ENCODE assay signal across 1 cellular context in the genomic region with DNA sequence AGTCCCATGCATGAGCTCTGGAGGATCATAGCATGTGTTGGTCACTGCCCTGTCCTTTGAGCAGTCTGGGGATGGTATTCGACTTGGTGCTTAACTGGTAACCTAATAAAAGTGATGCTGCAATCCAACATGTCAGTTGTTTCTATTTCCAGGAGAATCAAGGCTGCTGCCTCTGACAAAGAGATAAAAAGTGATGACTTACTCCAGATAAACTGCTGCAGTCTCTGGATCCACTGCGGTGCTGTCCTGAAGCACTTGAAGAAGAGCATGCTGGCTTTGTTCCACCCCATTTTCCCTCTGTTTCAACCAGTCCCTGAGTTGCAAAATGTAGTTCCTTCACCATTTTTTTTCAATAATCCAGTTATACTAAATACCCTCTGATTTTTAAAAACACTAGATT.
TF ChIP-seq lines count a peak whose summit lies in the region.

No MANE protein-coding gene starts in this region.

TF ChIP-seq in H1, 55 proteins besides CTCF, POLR2A, EP300 and RAD21:
- TF ChIP-seq JUND (IDR thresholded peaks at IDR 0.05; ENCODE audit: low read length) (no peak), RFX5 (IDR thresholded peaks at IDR 0.05; ENCODE audit: borderline replicate concordance, low read depth, low read length) (no peak), HDAC2 (IDR thresholded peaks at IDR 0.05; ENCODE audit: borderline replicate concordance in 1 of 2, low read depth in 2 of 2, low read length in 2 of 2) (no peak), KDM5A (IDR thresholded peaks at IDR 0.05; ENCODE audit: low read length) (no peak), GABPA (IDR thresholded peaks at IDR 0.05; ENCODE audit: borderline replicate concordance, insufficient read depth, low read length) (no peak), TBP (IDR thresholded peaks at IDR 0.05; ENCODE audit: low read depth, low read length) (no peak), BRCA1 (IDR thresholded peaks at IDR 0.05; ENCODE audit: low read depth, low read length) (no peak), SP2 (IDR thresholded peaks at IDR 0.05; ENCODE audit: low read length) (no peak), SIX5 (IDR thresholded peaks at IDR 0.05; ENCODE audit: low read depth, low read length) (no peak), NRF1 (IDR thresholded peaks at IDR 0.05; ENCODE audit: low read depth, low read length) (no peak), NANOG (IDR thresholded peaks at IDR 0.05; ENCODE audit: insufficient read depth, low read depth, low read length, poor library complexity, severe bottlenecking) (no peak), SRF (IDR thresholded peaks at IDR 0.05; ENCODE audit: low read depth, low read length) (no peak), CREB1 (IDR thresholded peaks at IDR 0.05) (no peak), SP1 (IDR thresholded peaks at IDR 0.05; ENCODE audit: low read depth, low read length) (no peak), TEAD4 (IDR thresholded peaks at IDR 0.05; ENCODE audit: low read depth, low read length) (no peak), CHD1 (IDR thresholded peaks at IDR 0.05; ENCODE audit: low read depth, low read length) (no peak), TCF12 (IDR thresholded peaks at IDR 0.05; ENCODE audit: low read depth, low read length) (no peak)
- TF ChIP-seq, protein P1, sequence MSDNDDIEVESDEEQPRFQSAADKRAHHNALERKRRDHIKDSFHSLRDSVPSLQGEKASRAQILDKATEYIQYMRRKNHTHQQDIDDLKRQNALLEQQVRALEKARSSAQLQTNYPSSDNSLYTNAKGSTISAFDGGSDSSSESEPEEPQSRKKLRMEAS (IDR thresholded peaks at IDR 0.05) = no peak
- TF ChIP-seq, protein P2, sequence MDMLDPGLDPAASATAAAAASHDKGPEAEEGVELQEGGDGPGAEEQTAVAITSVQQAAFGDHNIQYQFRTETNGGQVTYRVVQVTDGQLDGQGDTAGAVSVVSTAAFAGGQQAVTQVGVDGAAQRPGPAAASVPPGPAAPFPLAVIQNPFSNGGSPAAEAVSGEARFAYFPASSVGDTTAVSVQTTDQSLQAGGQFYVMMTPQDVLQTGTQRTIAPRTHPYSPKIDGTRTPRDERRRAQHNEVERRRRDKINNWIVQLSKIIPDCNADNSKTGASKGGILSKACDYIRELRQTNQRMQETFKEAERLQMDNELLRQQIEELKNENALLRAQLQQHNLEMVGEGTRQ (IDR thresholded peaks at IDR 0.05; ENCODE audit: low read length) = no peak
- TF ChIP-seq, protein P3, sequence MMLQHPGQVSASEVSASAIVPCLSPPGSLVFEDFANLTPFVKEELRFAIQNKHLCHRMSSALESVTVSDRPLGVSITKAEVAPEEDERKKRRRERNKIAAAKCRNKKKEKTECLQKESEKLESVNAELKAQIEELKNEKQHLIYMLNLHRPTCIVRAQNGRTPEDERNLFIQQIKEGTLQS (IDR thresholded peaks at IDR 0.05; ENCODE audit: insufficient read depth, low read depth, low read length) = no peak
